Comparison of ENCODE assay signal across 9 cellular contexts in genomic region chr7:151123485-151124204, GRCh38. TPM values are rescaled to one million over a fixed set of nuclear protein-coding genes. Genes with fewer than 3 reads are reported as not detected.
A peak's percentile ranks its signal among the peaks of the same experiment; 100 is the strongest.
DNase-seq lines count a peak whose midpoint lies in the region; ATAC-seq and TF ChIP-seq lines count a peak whose summit lies in the region.
"Had no signal": no experiment of that assay in that cellular context is flagged by ENCODE, and none has a peak within 500 bp of the region (broad histone marks: within the 10 kb centered on the region; RNA-seq: fewer than 3 reads in every experiment).

No MANE protein-coding gene starts in this region.

- H3K9me3 ChIP-seq in DOHH2 (ENCODE audit: control insufficient read depth, insufficient read depth, low read length) (no peaks in the 10 kb centered on the region), RWPE2 (ENCODE audit: severe bottlenecking) (no peaks in the 10 kb centered on the region), ovary (no peaks in the 10 kb centered on the region), tibial nerve (no peaks in the 10 kb centered on the region)

- no peaks in the 10 kb centered on the region for H3K9me2 ChIP-seq in DOHH2 (replicated peaks; ENCODE audit: control insufficient read depth, low read length)

- ATAC-seq in RWPE2 (ENCODE audit: low read depth), result peak; percentile 87
- peak; percentile 83 for ATAC-seq in foreskin keratinocyte

- TF ChIP-seq EP300 in ovary (IDR thresholded peaks at IDR 0.05) (no peak), tibial nerve (IDR thresholded peaks at IDR 0.05) (no peak)

- H3K4me3 ChIP-seq in DOHH2 (ENCODE audit: low read length) (no peak overlapping the region), RWPE2 (ENCODE audit: severe bottlenecking) (no peak overlapping the region), ovary (no peak overlapping the region), tibial nerve (no peak overlapping the region)

- intact Hi-C loops in ovary (cut with DNase I), result loop anchor here in 1 of 4 donors (5.0 kb wide), 1 partner anchor 179 kb away; no protein-coding TSS in a partner anchor

- H4K20me1 ChIP-seq in DOHH2 (ENCODE audit: control insufficient read depth, insufficient read depth, low read depth, low read length), result no peaks in the 10 kb centered on the region; the same call in 1 of the 2 replicates

- no peaks in the 10 kb centered on the region for H3K79me2 ChIP-seq in DOHH2 (ENCODE audit: control insufficient read depth, low read length)

- H3K27me3 ChIP-seq in DOHH2 (ENCODE audit: control insufficient read depth, low read length) (no peaks in the 10 kb centered on the region), RWPE2 (ENCODE audit: insufficient read depth, poor library complexity, severe bottlenecking) (no peaks in the 10 kb centered on the region), foreskin keratinocyte (no peaks in the 10 kb centered on the region), ovary (no peaks in the 10 kb centered on the region), tibial nerve (no peaks in the 10 kb centered on the region)

- TF ChIP-seq POLR2A in ovary (IDR thresholded peaks at IDR 0.05) (no peak), tibial nerve (IDR thresholded peaks at IDR 0.05) (no peak)

- peak; percentile 21 for DNase-seq in GOT3 (lab: John Stamatoyannopoulos, UW)
- peak; percentile 85 for DNase-seq in LoVo (ENCODE audit: low spot score)
- no peak for DNase-seq in RWPE2 (ENCODE audit: low spot score)
- peak; percentile 70 for DNase-seq in activated T-helper 9 cell treated with anti-CD3 and anti-CD28 coated beads, Interleukin-2, amount 50 U/mL, for 16 hours (ENCODE audit: low read depth)
- peak; percentile 41 to 60 for DNase-seq in foreskin keratinocyte
- DNase-seq in ovary, result peak; percentile 77 to 88 (median 88)
- DNase-seq in tibial nerve (ENCODE audit: low spot score in 2 of 2), result peak; percentile 53 to 61

- 63 to 69% (median 65%) methylated on average over 40 of the region's 40 CpGs for WGBS in ovary, 3 donors
- WGBS in tibial nerve, 2 donors, result 61 to 67% methylated on average over 22 to 32 of the region's 40 CpGs

- no peak overlapping the region for H3K4me2 ChIP-seq in DOHH2 (ENCODE audit: low read length)

- peak; percentile 100 for TF ChIP-seq CTCF in DOHH2 (IDR thresholded peaks at IDR 0.05; ENCODE audit: low read depth, low read length, poor library complexity, severe bottlenecking)
- peak; percentile 94 for TF ChIP-seq CTCF in RWPE2 (IDR thresholded peaks at IDR 0.05; ENCODE audit: poor library complexity, severe bottlenecking)
- TF ChIP-seq CTCF in foreskin keratinocyte (conservative IDR thresholded peaks at IDR 0.05), result peak; percentile 98
- TF ChIP-seq CTCF in ovary (IDR thresholded peaks at IDR 0.05), result peak; percentile 88 to 93 (median 90)
- TF ChIP-seq CTCF in tibial nerve (IDR thresholded peaks at IDR 0.05), result peak; percentile 93 to 98 (median 95)

- H3K27ac ChIP-seq in DOHH2 (ENCODE audit: low read depth, low read length), result no peak overlapping the region
- no peak overlapping the region for H3K27ac ChIP-seq in RWPE2 (ENCODE audit: poor library complexity, severe bottlenecking)
- no peak overlapping the region for H3K27ac ChIP-seq in foreskin keratinocyte
- no peak overlapping the region for H3K27ac ChIP-seq in ovary
- H3K27ac ChIP-seq in tibial nerve, result no peak overlapping the region

- H3K4me1 ChIP-seq in DOHH2 (ENCODE audit: control insufficient read depth, low read length), result no peaks in the 10 kb centered on the region
- no peaks in the 10 kb centered on the region for H3K4me1 ChIP-seq in RWPE2 (ENCODE audit: insufficient read depth, poor library complexity, severe bottlenecking)
- no peaks in the 10 kb centered on the region for H3K4me1 ChIP-seq in foreskin keratinocyte
- peaks cover 8% of the 10 kb centered on the region for H3K4me1 ChIP-seq in ovary (ENCODE audit: insufficient read depth)
- H3K4me1 ChIP-seq in tibial nerve, result peaks cover 0 to 19% (median 13%) of the 10 kb centered on the region in 4 donors

- H3K36me3 ChIP-seq in DOHH2 (ENCODE audit: control insufficient read depth, low read length), result no peaks in the 10 kb centered on the region
- peaks cover 65% of the 10 kb centered on the region for H3K36me3 ChIP-seq in RWPE2 (ENCODE audit: low read depth)
- H3K36me3 ChIP-seq in ovary, result no peaks in the 10 kb centered on the region
- peaks cover 0 to 75% (median 0%) of the 10 kb centered on the region in 3 donors for H3K36me3 ChIP-seq in tibial nerve

- no peaks in the 10 kb centered on the region for H3F3A ChIP-seq in DOHH2 (ENCODE audit: control insufficient read depth, insufficient read depth)

RNA-seq across cellular contexts. Expression of gene AGAP3, which starts 37.4 kb away (rescaled TPM):
- 105 and 106 TPM in 2 replicates for total RNA-seq in foreskin keratinocyte
- polyA plus RNA-seq in foreskin keratinocyte, result 116 and 124 TPM in 2 replicates
- 100 to 1,000 TPM in 4 of 7 donors, 10 to 100 TPM in 3; 58.7 to 125 (median 101) TPM for total RNA-seq in ovary
- 10 to 100 TPM; 22.3 to 77.4 TPM for polyA plus RNA-seq in ovary
- 100 to 1,000 TPM in 2 of 4 donors, 10 to 100 TPM in 2; 40.0 to 114 (median 87.2) TPM for total RNA-seq in tibial nerve

RNA-seq across cellular contexts. Expression of gene TMUB1, which starts 40.4 kb away (rescaled TPM):
- total RNA-seq in foreskin keratinocyte (38.8 and 39.7 TPM in 2 replicates), ovary (10 to 100 TPM; 19.0 to 40.3 (median 33.8) TPM), tibial nerve (10 to 100 TPM; 24.3 to 61.5 (median 33.8) TPM)
- polyA plus RNA-seq in foreskin keratinocyte (74.3 and 83.3 TPM in 2 replicates), ovary (10 to 100 TPM in 1 of 2 donors, 1 to 10 TPM in 1; 1.9 to 28.8 TPM)

RNA-seq across cellular contexts. Expression of gene FASTK, which starts 43.0 kb away (rescaled TPM):
- total RNA-seq in foreskin keratinocyte (49.4 and 55.2 TPM in 2 replicates), ovary (10 to 100 TPM; 58.0 to 93.3 (median 75.8) TPM), tibial nerve (100 to 1,000 TPM in 1 of 4 donors, 10 to 100 TPM in 3; 69.9 to 139 (median 79.7) TPM)
- polyA plus RNA-seq in foreskin keratinocyte (64.6 and 71.5 TPM in 2 replicates), ovary (10 to 100 TPM in 1 of 2 donors, 1 to 10 TPM in 1; 5.4 to 95.2 TPM)

RNA-seq across cellular contexts. Expression of gene GBX1, which starts 43.8 kb away (rescaled TPM):
- total RNA-seq in foreskin keratinocyte, result not detected in 2 replicates
- not detected in 2 replicates for polyA plus RNA-seq in foreskin keratinocyte
- total RNA-seq in ovary, result not detected
- polyA plus RNA-seq in ovary, result not detected
- total RNA-seq in tibial nerve, result not detected
- polyA plus RNA-seq: esophagus had no signal
